ENCODE assay signal across 8 cellular contexts in genomic region chr6:7542878-7543394, GRCh38. TPM values are rescaled to one million over a fixed set of nuclear protein-coding genes. Genes with fewer than 3 reads are reported as not detected.
A peak's percentile ranks its signal among the peaks of the same experiment; 100 is the strongest.
DNase-seq lines count a peak whose midpoint lies in the region; ATAC-seq and TF ChIP-seq lines count a peak whose summit lies in the region.

No MANE protein-coding gene starts in this region.

- H2AFZ ChIP-seq in ACC112 (ENCODE audit: low read length, unreplicated experiment), result peak overlapping the region; percentile 90

- POLR2A ChIA-PET in HEK293 (lab: Yijun Ruan, JAX), result interaction anchor here (0.7 to 2.0 kb wide), 5 partner anchors 20 to 153 kb away, joined by 3 to 11 read pairs (median 7); partner anchors contain the start of genes CAGE1, RIOK1 and SNRNP48

- no peaks in the 10 kb centered on the region for H3K9me3 ChIP-seq in HEK293 (ENCODE audit: control insufficient read depth, insufficient read depth, low read depth, low read length)

- H3K27me3 Mint-ChIP-seq in activated T-helper 17 cell treated with anti-CD3 and anti-CD28 coated beads, Interleukin-2, amount 50 U/mL, for 72 hours, result peaks cover 52% of the 10 kb centered on the region
- peaks cover 72% of the 10 kb centered on the region for H3K27me3 Mint-ChIP-seq in activated T-helper 2 cell treated with anti-CD3 and anti-CD28 coated beads, Interferon-gamma antibody, Interleukin-2, Interleukin-4, amounts not matched to agents 10 μg/mL and 5 μg/mL and 100 μg/mL, durations not matched to agents 14 hours and 24 hours and 36 hours (ENCODE audit: low read depth)

- peak overlapping the region; percentile 83 for H3K27ac ChIP-seq in ACC112 (ENCODE audit: low read depth, low read length)
- peak overlapping the region; percentile 96 for H3K27ac ChIP-seq in HEK293 (ENCODE audit: extremely low read depth, low read depth, low read length)

- TF ChIP-seq CTCF in HEK293 (tag by site-specific recombination; IDR thresholded peaks at IDR 0.05) (no peak), retinal pigment epithelial cell (conservative IDR thresholded peaks at IDR 0.05; ENCODE audit: low read depth, low read length) (no peak)

- peak overlapping the region; percentile 97 for H3K4me3 ChIP-seq in ACC112 (ENCODE audit: low read depth, low read length)
- H3K4me3 ChIP-seq in HEK293 (ENCODE audit: low read depth, low read length), result peak overlapping the region; percentile 74
- peak overlapping the region; percentile 75 for H3K4me3 ChIP-seq in retinal pigment epithelial cell (ENCODE audit: low read length)

- ATAC-seq in activated T-helper 17 cell treated with anti-CD3 and anti-CD28 coated beads, Interleukin-2, amount 50 U/mL, for 72 hours (replicated peaks), result no peak
- peak; percentile 66 for ATAC-seq in left ventricle myocardium superior
- ATAC-seq in GM18867 (IDR thresholded peaks at IDR 0.05; ENCODE audit: unreplicated experiment), result no peak

- no peaks in the 10 kb centered on the region for H3K4me1 Mint-ChIP-seq in activated T-helper 17 cell treated with anti-CD3 and anti-CD28 coated beads, Interleukin-2, amount 50 U/mL, for 72 hours
- peaks cover 9% of the 10 kb centered on the region for H3K4me1 Mint-ChIP-seq in activated T-helper 2 cell treated with anti-CD3 and anti-CD28 coated beads, Interferon-gamma antibody, Interleukin-2, Interleukin-4, amounts not matched to agents 10 μg/mL and 5 μg/mL and 100 μg/mL, durations not matched to agents 14 hours and 24 hours and 36 hours (ENCODE audit: low read depth)

- DNase-seq in left ventricle myocardium superior (peak; percentile 80), retinal pigment epithelial cell (ENCODE audit: low read depth) (no peak)
- no peak for DNase-seq in activated T-helper 2 cell treated with anti-CD3 and anti-CD28 coated beads, Interferon-gamma antibody, Interleukin-2, Interleukin-4, amounts not matched to agents 10 μg/mL and 5 μg/mL and 100 μg/mL, durations not matched to agents 14 hours and 24 hours and 36 hours (ENCODE audit: low spot score)
- DNase-seq in activated CD4-positive, alpha-beta T cell treated with anti-CD3 and anti-CD28 coated beads, Interleukin-2, amount 50 U/mL, for 48 hours, result no peak

- H3K4me1 ChIP-seq in ACC112 (ENCODE audit: control insufficient read depth, insufficient read depth, low read length, unreplicated experiment) (peaks cover 22% of the 10 kb centered on the region), HEK293 (ENCODE audit: control insufficient read depth, insufficient read depth, low read length) (peaks cover 35% of the 10 kb centered on the region)

- no peaks in the 10 kb centered on the region for H3K27me3 ChIP-seq in ACC112 (ENCODE audit: insufficient read depth, low read length)

- H3K27ac Mint-ChIP-seq in activated T-helper 17 cell treated with anti-CD3 and anti-CD28 coated beads, Interleukin-2, amount 50 U/mL, for 72 hours, result no peak overlapping the region
- no peak overlapping the region for H3K27ac Mint-ChIP-seq in activated T-helper 2 cell treated with anti-CD3 and anti-CD28 coated beads, Interferon-gamma antibody, Interleukin-2, Interleukin-4, amounts not matched to agents 10 μg/mL and 5 μg/mL and 100 μg/mL, durations not matched to agents 14 hours and 24 hours and 36 hours

- no peaks in the 10 kb centered on the region for H3K36me3 Mint-ChIP-seq in activated T-helper 17 cell treated with anti-CD3 and anti-CD28 coated beads, Interleukin-2, amount 50 U/mL, for 72 hours (ENCODE audit: low read depth)
- H3K36me3 Mint-ChIP-seq in activated T-helper 2 cell treated with anti-CD3 and anti-CD28 coated beads, Interferon-gamma antibody, Interleukin-2, Interleukin-4, amounts not matched to agents 10 μg/mL and 5 μg/mL and 100 μg/mL, durations not matched to agents 14 hours and 24 hours and 36 hours (ENCODE audit: low read depth), result no peaks in the 10 kb centered on the region

- CTCF ChIA-PET in HEK293 (lab: Yijun Ruan, JAX), result interaction anchor here (0.5 to 0.6 kb wide), 2 partner anchors 190 to 426 kb away, joined by 3 read pairs; no protein-coding TSS in a partner anchor

- intact Hi-C loops in left ventricle myocardium superior (cut with micrococcal nuclease), result no loop called here
- intact Hi-C loops in activated T-helper 2 cell treated with anti-CD3 and anti-CD28 coated beads, Interferon-gamma antibody, Interleukin-2, Interleukin-4, amounts not matched to agents 10 μg/mL and 5 μg/mL and 100 μg/mL, durations not matched to agents 14 hours and 24 hours and 36 hours (cut with micrococcal nuclease), result loop anchor here (5.0 kb wide), 1 partner anchor 184 kb away; the partner anchor contains the start of gene BMP6

- peaks cover 53% of the 10 kb centered on the region for H3K79me2 ChIP-seq in ACC112 (ENCODE audit: control insufficient read depth, insufficient read depth, low read length, unreplicated experiment)

- H3K4me3 Mint-ChIP-seq in activated T-helper 17 cell treated with anti-CD3 and anti-CD28 coated beads, Interleukin-2, amount 50 U/mL, for 72 hours, result peak overlapping the region; percentile 28
- H3K4me3 Mint-ChIP-seq in activated T-helper 2 cell treated with anti-CD3 and anti-CD28 coated beads, Interferon-gamma antibody, Interleukin-2, Interleukin-4, amounts not matched to agents 10 μg/mL and 5 μg/mL and 100 μg/mL, durations not matched to agents 14 hours and 24 hours and 36 hours (ENCODE audit: low read depth), result no peak overlapping the region

- H3K36me3 ChIP-seq in ACC112 (ENCODE audit: insufficient read depth, low read length) (no peaks in the 10 kb centered on the region), HEK293 (ENCODE audit: control insufficient read depth in 2 of 2, insufficient read depth in 1 of 2, low read length in 2 of 2) (no peaks in the 10 kb centered on the region)

- H3K9me3 Mint-ChIP-seq in activated T-helper 17 cell treated with anti-CD3 and anti-CD28 coated beads, Interleukin-2, amount 50 U/mL, for 72 hours, result no peaks in the 10 kb centered on the region
- H3K9me3 Mint-ChIP-seq in activated T-helper 2 cell treated with anti-CD3 and anti-CD28 coated beads, Interferon-gamma antibody, Interleukin-2, Interleukin-4, amounts not matched to agents 10 μg/mL and 5 μg/mL and 100 μg/mL, durations not matched to agents 14 hours and 24 hours and 36 hours, result no peaks in the 10 kb centered on the region

TF ChIP-seq in HEK293, 187 proteins besides CTCF, POLR2A, EP300 and RAD21 (continues in another document):
- TF ChIP-seq ZNF530 (tag by site-specific recombination; IDR thresholded peaks at IDR 0.05; ENCODE audit: low read depth) (no peak), KLF9 (tag by site-specific recombination; IDR thresholded peaks at IDR 0.05; ENCODE audit: low read depth) (peak; percentile 74; the same call in 1 of the 2 replicates), ZBTB11 (tag by site-specific recombination; conservative IDR thresholded peaks at IDR 0.05; ENCODE audit: low read depth) (no peak), KLF7 (tag by site-specific recombination; IDR thresholded peaks at IDR 0.05; ENCODE audit: borderline replicate concordance) (peak; percentile 20; the same call in 1 of the 2 replicates), ZNF16 (tag by site-specific recombination; IDR thresholded peaks at IDR 0.05; ENCODE audit: low read depth) (no peak), ZNF549 (tag by site-specific recombination; IDR thresholded peaks at IDR 0.05) (no peak), GLI4 (tag by site-specific recombination; IDR thresholded peaks at IDR 0.05) (no peak), ZNF341 (tag by site-specific recombination; IDR thresholded peaks at IDR 0.05; ENCODE audit: low read depth) (peak; percentile 51), MEIS1 (CRISPR knock-in tag; IDR thresholded peaks at IDR 0.05; ENCODE audit: borderline replicate concordance) (no peak)

RNA-seq across cellular contexts. Expression of gene DSP, which starts 1.5 kb away (rescaled TPM):
- total RNA-seq in activated T-helper 17 cell treated with anti-CD3 and anti-CD28 coated beads, Interleukin-2, amount 50 U/mL, for 72 hours, result under 1 TPM in 1 of 2 donors, not detected in 1; 0.05 TPM
- total RNA-seq in left ventricle myocardium superior, result 314 TPM
- total RNA-seq in activated T-helper 2 cell treated with anti-CD3 and anti-CD28 coated beads, Interferon-gamma antibody, Interleukin-2, Interleukin-4, amounts not matched to agents 10 μg/mL and 5 μg/mL and 100 μg/mL, durations not matched to agents 14 hours and 24 hours and 36 hours, result 0.02 TPM in 2 replicates

RNA-seq across cellular contexts. Expression of gene SNRNP48, which starts 47.1 kb away (rescaled TPM):
- total RNA-seq in activated T-helper 17 cell treated with anti-CD3 and anti-CD28 coated beads, Interleukin-2, amount 50 U/mL, for 72 hours, result 10 to 100 TPM; 16.9 to 17.7 TPM
- total RNA-seq in left ventricle myocardium superior, result 17.3 TPM
- 16.8 and 17.7 TPM in 2 replicates for total RNA-seq in activated T-helper 2 cell treated with anti-CD3 and anti-CD28 coated beads, Interferon-gamma antibody, Interleukin-2, Interleukin-4, amounts not matched to agents 10 μg/mL and 5 μg/mL and 100 μg/mL, durations not matched to agents 14 hours and 24 hours and 36 hours

Comparison
In these comparisons a context has a peak if more than half of its experiments do, and no peak if none do; other contexts are left out.
1. RNA of gene DSP, which starts 1.5 kb away (total RNA-seq): 314 TPM in left ventricle myocardium superior (single experiment); 0.05 TPM in activated T-helper 17 cell treated with anti-CD3 and anti-CD28 coated beads, Interleukin-2, amount 50 U/mL, for 72 hours and 0.02 TPM in activated T-helper 2 cell treated with anti-CD3 and anti-CD28 coated beads, Interferon-gamma antibody, Interleukin-2, Interleukin-4, amounts not matched to agents 10 μg/mL and 5 μg/mL and 100 μg/mL, durations not matched to agents 14 hours and 24 hours and 36 hours; every median in the first group is over 100 times any median in the second.
2. Peak in every context shown above with its lines, with median percentiles within 50 percentile points of each other: H3K4me3 ChIP-seq.